Comparison of ENCODE assay signal across 1 cellular context in the genomic region with DNA sequence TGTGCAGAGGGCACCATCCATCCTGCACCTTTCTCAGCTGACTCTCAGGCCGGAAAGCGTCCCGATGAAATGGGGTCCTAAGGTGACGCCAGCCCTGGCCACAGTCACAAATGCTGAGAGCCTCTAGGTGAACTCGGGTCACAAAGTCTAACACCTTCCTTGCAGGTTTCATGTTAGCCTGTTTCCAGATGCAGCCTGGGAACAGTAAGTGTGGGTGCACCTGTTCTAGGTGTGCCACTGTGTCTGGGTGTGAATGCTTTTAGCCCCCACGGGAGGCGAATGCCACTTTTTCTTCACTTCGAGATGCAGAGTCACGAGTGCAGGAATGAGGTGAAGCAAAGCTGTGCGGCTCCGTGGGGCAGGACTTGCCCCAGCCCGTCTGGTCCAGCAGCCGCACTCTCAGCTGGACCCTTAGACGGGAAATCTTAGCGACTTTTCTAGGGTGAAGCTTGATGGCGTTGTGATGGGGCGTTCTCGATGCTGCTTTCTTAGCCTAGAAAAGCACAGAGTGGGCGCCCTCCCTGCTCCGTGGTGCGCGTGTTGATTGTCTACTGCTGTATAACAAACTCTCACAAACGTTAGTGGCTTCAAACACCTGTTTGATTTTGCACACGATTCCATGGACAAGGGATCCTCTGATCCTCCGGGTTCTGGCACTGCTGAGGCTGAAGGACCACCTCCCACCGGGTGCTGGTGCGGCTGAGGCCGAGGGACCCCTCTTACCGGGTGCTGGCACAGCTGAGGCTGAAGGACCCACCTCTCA.
TF ChIP-seq lines count a peak whose summit lies in the region.

No MANE protein-coding gene starts in this region.

TF ChIP-seq in K562, 482 proteins besides CTCF, POLR2A, EP300 and RAD21:
- TF ChIP-seq EZH2 (IDR thresholded peaks at IDR 0.05; ENCODE audit: borderline replicate concordance, low read depth, low read length): peak; percentile 94
- TF ChIP-seq ZNF253 (CRISPR knock-in tag; conservative IDR thresholded peaks at IDR 0.05): no peak
